20 cellular contexts compared by ENCODE assay signal in genomic region chr10:76195990-76196389, GRCh38.
A peak's percentile ranks its signal among the peaks of the same experiment; 100 is the strongest.
DNase-seq lines count a peak whose midpoint lies in the region; ATAC-seq, FAIRE-seq and TF ChIP-seq lines count a peak whose summit lies in the region.
"Had no signal": no experiment of that assay in that cellular context is flagged by ENCODE, and none has a peak within 500 bp of the region (broad histone marks: within the 10 kb centered on the region; RNA-seq: fewer than 3 reads in every experiment).

No MANE protein-coding gene starts in this region.

- no peak overlapping the region for H3K9ac ChIP-seq in astrocyte (ENCODE audit: low read length)
- H3K9ac ChIP-seq: parathyroid adenoma had no signal

- 58% methylated on average over 2 of the region's 2 CpGs for WGBS in right lobe of liver (ENCODE audit: insufficient coverage, low coverage, low lambda C conversion rate, missing lambda C conversion rate)
- 73 to 74% methylated on average over 2 of the region's 2 CpGs for WGBS in thyroid gland, 2 donors

- intact Hi-C loops in right lobe of liver (cut with DNase I), result no loop called here
- intact Hi-C loops in thyroid gland (cut with DNase I), result no loop called here
- intact Hi-C loops in vagina (cut with DNase I), result no loop called here

- no peak for TF ChIP-seq POLR2A in GM12891 (IDR thresholded peaks at IDR 0.05; ENCODE audit: low read depth, low read length)
- TF ChIP-seq POLR2A in right lobe of liver (IDR thresholded peaks at IDR 0.05), result no peak
- no peak for TF ChIP-seq POLR2A in thyroid gland (IDR thresholded peaks at IDR 0.05)
- TF ChIP-seq POLR2A in vagina (IDR thresholded peaks at IDR 0.05), result no peak

- H3K4me3 ChIP-seq in astrocyte (ENCODE audit: insufficient read depth, low read depth, low read length) (no peak overlapping the region), right lobe of liver (no peak overlapping the region), thyroid gland (replicated peaks in 1 of 3) (no peak overlapping the region), vagina (no peak overlapping the region)
- H3K4me3 ChIP-seq: SJSA1 had no signal

- TF ChIP-seq CTCF in astrocyte (IDR thresholded peaks at IDR 0.05; ENCODE audit: insufficient read depth, low read depth, low read length) (no peak), right lobe of liver (IDR thresholded peaks at IDR 0.05) (no peak), thyroid gland (IDR thresholded peaks at IDR 0.05) (no peak), vagina (IDR thresholded peaks at IDR 0.05) (no peak)

- no peaks in the 10 kb centered on the region for H3K36me3 ChIP-seq in astrocyte (ENCODE audit: insufficient read depth, low read length)
- H3K36me3 ChIP-seq in right lobe of liver, result no peaks in the 10 kb centered on the region
- H3K36me3 ChIP-seq in thyroid gland, result no peaks in the 10 kb centered on the region
- H3K36me3 ChIP-seq in vagina, result no peaks in the 10 kb centered on the region
- H3K36me3 ChIP-seq: SJSA1 had no signal

- H3K36me3 Mint-ChIP-seq in astrocyte (ENCODE audit: low read depth, unreplicated experiment), result no peaks in the 10 kb centered on the region
- H3K36me3 Mint-ChIP-seq: activated naive CD8-positive, alpha-beta T cell; brain; CD8-positive, alpha-beta memory T cell had no signal

- H3K4me3 Mint-ChIP-seq in astrocyte (ENCODE audit: unreplicated experiment), result no peak overlapping the region
- H3K4me3 Mint-ChIP-seq: activated naive CD8-positive, alpha-beta T cell; brain; CD8-positive, alpha-beta memory T cell had no signal

- H3K27ac Mint-ChIP-seq in astrocyte (ENCODE audit: unreplicated experiment), result no peak overlapping the region
- H3K27ac Mint-ChIP-seq: activated naive CD8-positive, alpha-beta T cell; brain; CD8-positive, alpha-beta memory T cell had no signal

- FAIRE-seq in GM12891 (lab: Jason Lieb, UNC), result no peak
- FAIRE-seq in astrocyte (lab: Jason Lieb, UNC), result no peak

- no peaks in the 10 kb centered on the region for H3K9me3 Mint-ChIP-seq in astrocyte (ENCODE audit: unreplicated experiment)
- H3K9me3 Mint-ChIP-seq: brain had no signal

- H3K4me1 Mint-ChIP-seq in astrocyte (ENCODE audit: low read depth, unreplicated experiment), result peaks cover under 1% of the 10 kb centered on the region
- H3K4me1 Mint-ChIP-seq: CD8-positive, alpha-beta memory T cell had no signal

- ATAC-seq in right lobe of liver, result peak; percentile 59 to 81 (median 78)
- ATAC-seq: activated CD4-positive, CD25-positive, alpha-beta regulatory T cell treated with anti-CD3 and anti-CD28 coated beads, Interleukin-2, amount 50 U/mL, for 24 hours had no signal

- H3K79me2 ChIP-seq in astrocyte (ENCODE audit: insufficient read depth, low read length), result no peaks in the 10 kb centered on the region
- H3K79me2 ChIP-seq: parathyroid adenoma had no signal

- no peaks in the 10 kb centered on the region for H3K27me3 Mint-ChIP-seq in astrocyte (ENCODE audit: low read depth, unreplicated experiment)
- H3K27me3 Mint-ChIP-seq: activated naive CD8-positive, alpha-beta T cell; CD8-positive, alpha-beta memory T cell had no signal

- H3K27me3 ChIP-seq in astrocyte (ENCODE audit: insufficient read depth, low read length) (no peaks in the 10 kb centered on the region), right lobe of liver (no peaks in the 10 kb centered on the region), thyroid gland (no peaks in the 10 kb centered on the region), vagina (no peaks in the 10 kb centered on the region)
- H3K27me3 ChIP-seq: SJSA1 had no signal

- DNase-seq in GM12891 (ENCODE audit: insufficient read length, low spot score) (no peak), MV-4-11 (lab: John Stamatoyannopoulos, UW) (peak; percentile 86), astrocyte (ENCODE audit: low read depth) (no peak), right lobe of liver (no peak), NCI-H2029 treated with DMSO at 0.1 percent for 48 hours (lab: John Stamatoyannopoulos, UW) (no peak), occipital lobe (lab: John Stamatoyannopoulos, UW) (no peak), thyroid gland (no peak), vagina (ENCODE audit: extremely low spot score in 2 of 2) (no peak)
- DNase-seq: activated CD8-positive, alpha-beta memory T cell treated with anti-CD3 and anti-CD28 coated beads for 24 hours; CD8-positive, alpha-beta memory T cell; H7; KBM-7; NCI-H1436; OCI-M1; stimulated activated CD4-positive, alpha-beta T cell treated with anti-CD3 and anti-CD28 coated beads, Interleukin-2, amount 100 ng/mL, for 48 hours had no signal

- H3K9me3 ChIP-seq in astrocyte (ENCODE audit: insufficient read depth, low read depth, low read length), result no peaks in the 10 kb centered on the region
- no peaks in the 10 kb centered on the region for H3K9me3 ChIP-seq in right lobe of liver
- H3K9me3 ChIP-seq in thyroid gland, result no peaks in the 10 kb centered on the region
- H3K9me3 ChIP-seq in vagina, result no peaks in the 10 kb centered on the region
- H3K9me3 ChIP-seq: SJSA1 had no signal

- H3K27ac ChIP-seq in astrocyte (ENCODE audit: low read depth, low read length) (no peak overlapping the region), right lobe of liver (no peak overlapping the region), thyroid gland (no peak overlapping the region), vagina (no peak overlapping the region)
- H3K27ac ChIP-seq: parathyroid adenoma, SJSA1 had no signal

- no peak overlapping the region for H3K4me2 ChIP-seq in astrocyte (ENCODE audit: low read length)

- no peaks in the 10 kb centered on the region for H4K20me1 ChIP-seq in astrocyte (ENCODE audit: insufficient read depth, low read length)

- no peaks in the 10 kb centered on the region for H3K4me1 ChIP-seq in astrocyte (ENCODE audit: insufficient read depth, low read length)
- peaks cover 0 to 8% (median 0%) of the 10 kb centered on the region in 4 donors for H3K4me1 ChIP-seq in right lobe of liver
- H3K4me1 ChIP-seq in thyroid gland, result no peaks in the 10 kb centered on the region
- H3K4me1 ChIP-seq in vagina, result peaks cover 14% of the 10 kb centered on the region
- H3K4me1 ChIP-seq: parathyroid adenoma, SJSA1 had no signal

- H2AFZ ChIP-seq in astrocyte (ENCODE audit: low read depth, low read length), result peak overlapping the region; percentile 23
- H2AFZ ChIP-seq: parathyroid adenoma had no signal

TF ChIP-seq in GM12891, 5 proteins besides CTCF, POLR2A, EP300 and RAD21:
- peak; percentile 49; the same call in 1 of the 2 replicates for TF ChIP-seq SPI1 (IDR thresholded peaks at IDR 0.05; ENCODE audit: low read depth, low read length)
- no peak for TF ChIP-seq POU2F2 (IDR thresholded peaks at IDR 0.05; ENCODE audit: low read depth, low read length)
TF ChIP-seq in GM12891: peak in this region for 1.
